Comparison of ENCODE assay signal across 1 cellular context in the genomic region with DNA sequence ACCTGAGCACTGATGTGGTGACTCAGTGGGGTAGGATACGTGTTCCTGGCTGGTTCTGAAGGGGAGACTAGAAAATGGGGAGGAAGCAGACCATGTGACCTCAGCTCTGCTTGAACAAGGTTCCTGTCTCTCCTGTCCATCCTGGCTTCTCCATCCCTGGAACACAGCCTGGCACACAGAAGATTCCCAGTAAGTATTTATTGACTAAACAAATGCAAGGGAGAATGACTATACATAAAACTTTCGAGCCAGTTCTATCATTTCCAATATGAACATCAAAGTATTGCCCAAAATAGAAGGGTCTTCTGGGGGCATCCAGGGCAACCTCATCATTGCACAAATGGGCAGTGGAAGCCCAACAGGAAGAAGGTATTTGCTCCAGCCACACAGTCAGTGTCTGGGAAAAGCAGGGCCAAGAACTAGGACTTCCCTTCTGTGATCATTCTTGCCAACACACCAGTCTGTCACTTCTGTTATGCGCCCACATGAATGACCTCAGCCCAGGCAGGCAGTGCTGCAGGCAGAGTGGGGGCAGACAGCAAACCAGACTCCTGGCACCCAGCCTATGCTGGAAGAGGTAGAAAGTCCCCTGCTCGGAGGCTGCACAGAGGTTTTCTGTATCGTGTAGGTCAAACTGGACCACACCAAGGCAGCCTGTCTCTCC.
TF ChIP-seq lines count a peak whose summit lies in the region.

No MANE protein-coding gene starts in this region.

TF ChIP-seq in GM12878, 131 proteins besides CTCF, POLR2A, EP300 and RAD21:
- 0 out of 2 replicates have a peak, but pooled peaks have one; percentile 21 for TF ChIP-seq DPF2 (IDR thresholded peaks at IDR 0.05)
- TF ChIP-seq SPI1 (IDR thresholded peaks at IDR 0.05; ENCODE audit: borderline replicate concordance, insufficient read depth, low read depth, low read length): peak; percentile 9; the same call in 1 of the 2 replicates
- TF ChIP-seq RFX5 (IDR thresholded peaks at IDR 0.05; ENCODE audit: low read depth, low read length): no peak
- no peak for TF ChIP-seq IRF4 (IDR thresholded peaks at IDR 0.05; ENCODE audit: low read depth, low read length)
- TF ChIP-seq SUPT20H (IDR thresholded peaks at IDR 0.05; ENCODE audit: borderline replicate concordance, control insufficient read depth, low read depth, low read length): no peak
- no peak for TF ChIP-seq SIN3A (IDR thresholded peaks at IDR 0.05; ENCODE audit: low read depth, low read length)
